10 cellular contexts compared by ENCODE assay signal in the genomic region with DNA sequence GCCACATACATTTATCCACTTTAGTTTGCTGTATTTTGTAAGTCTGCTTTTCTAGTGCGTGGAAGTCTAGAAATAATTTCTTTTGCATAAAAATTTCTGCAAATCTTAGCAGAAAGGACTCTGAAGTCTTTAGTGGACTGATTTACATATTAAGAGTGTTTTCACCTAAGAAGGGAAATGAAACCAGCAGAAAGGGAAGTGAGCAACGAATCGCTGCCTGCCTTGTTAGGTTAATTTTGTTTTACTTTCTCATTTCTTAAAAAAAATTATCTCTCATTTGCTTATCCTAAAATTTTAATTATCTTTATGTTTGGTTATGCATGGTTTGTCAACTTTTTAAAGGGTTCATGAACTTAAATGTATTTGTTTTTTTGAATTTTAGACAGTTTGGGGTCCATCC. TPM values are rescaled to one million over a fixed set of nuclear protein-coding genes. Genes with fewer than 3 reads are reported as not detected.
DNase-seq lines count a peak whose midpoint lies in the region; ATAC-seq and TF ChIP-seq lines count a peak whose summit lies in the region.
"Had no signal": no experiment of that assay in that cellular context is flagged by ENCODE, and none has a peak within 500 bp of the region (broad histone marks: within the 10 kb centered on the region; RNA-seq: fewer than 3 reads in every experiment).

No MANE protein-coding gene starts in this region.

- H3K9me3 ChIP-seq in upper lobe of right lung (no peaks in the 10 kb centered on the region), esophagus muscularis mucosa (no peaks in the 10 kb centered on the region)

- TF ChIP-seq CTCF in upper lobe of right lung (IDR thresholded peaks at IDR 0.05) (no peak), esophagus muscularis mucosa (IDR thresholded peaks at IDR 0.05) (no peak)

- H3K27ac Mint-ChIP-seq in activated naive CD4-positive, alpha-beta T cell treated with anti-CD3 and anti-CD28 coated beads for 36 hours: peak overlapping the region; percentile 91

- H3K4me3 Mint-ChIP-seq in activated naive CD4-positive, alpha-beta T cell treated with anti-CD3 and anti-CD28 coated beads for 36 hours: peak overlapping the region; percentile 34

- H3K4me1 Mint-ChIP-seq in activated naive CD4-positive, alpha-beta T cell treated with anti-CD3 and anti-CD28 coated beads for 36 hours (ENCODE audit: low read depth): peaks cover 74% of the 10 kb centered on the region

- H3K9me3 Mint-ChIP-seq in activated naive CD4-positive, alpha-beta T cell treated with anti-CD3 and anti-CD28 coated beads for 36 hours: no peaks in the 10 kb centered on the region

- WGBS in esophagus muscularis mucosa: 86% methylated on average over 3 of the region's 3 CpGs

- TF ChIP-seq POLR2A in esophagus muscularis mucosa (IDR thresholded peaks at IDR 0.05; ENCODE audit: low read depth): no peak

- no peaks in the 10 kb centered on the region for H3K27me3 Mint-ChIP-seq in activated naive CD4-positive, alpha-beta T cell treated with anti-CD3 and anti-CD28 coated beads for 36 hours (ENCODE audit: low read depth)

- intact Hi-C loops in activated naive CD4-positive, alpha-beta T cell treated with anti-CD3 and anti-CD28 coated beads for 36 hours (cut with micrococcal nuclease): loop anchor here (1.0 to 5.0 kb wide), 16 partner anchors 21 to 348 kb away; a partner anchor contains a TSS
- intact Hi-C loops in upper lobe of right lung (cut with DNase I): no loop called here
- intact Hi-C loops in esophagus muscularis mucosa (cut with DNase I): no loop called here

- no peak overlapping the region for H3K4me3 ChIP-seq in upper lobe of right lung
- no peak overlapping the region for H3K4me3 ChIP-seq in esophagus muscularis mucosa

- no peak for TF ChIP-seq EP300 in esophagus muscularis mucosa (IDR thresholded peaks at IDR 0.05)

- CTCF ChIA-PET in activated naive CD4-positive, alpha-beta T cell treated with anti-CD3 and anti-CD28 coated beads for 36 hours (lab: Charles Lee): interaction anchor here (0.7 to 2.0 kb wide), 13 partner anchors 9 to 230 kb away, joined by 3 to 10 read pairs (median 4); a partner anchor contains a TSS

- H3K36me3 ChIP-seq in upper lobe of right lung (peaks cover 5% of the 10 kb centered on the region), esophagus muscularis mucosa (peaks cover 0 to 8% (median 3%) of the 10 kb centered on the region in 4 donors)

- peak; percentile 54 for ATAC-seq in HG03045 (IDR thresholded peaks at IDR 0.05; ENCODE audit: unreplicated experiment)
- ATAC-seq in upper lobe of right lung: peak; percentile 54

- H3K27me3 ChIP-seq in upper lobe of right lung (no peaks in the 10 kb centered on the region), esophagus muscularis mucosa (no peaks in the 10 kb centered on the region)

- peaks cover 26% of the 10 kb centered on the region for H3K36me3 Mint-ChIP-seq in activated naive CD4-positive, alpha-beta T cell treated with anti-CD3 and anti-CD28 coated beads for 36 hours (ENCODE audit: low read depth)

- H3K27ac ChIP-seq in upper lobe of right lung (no peak overlapping the region), esophagus muscularis mucosa (replicated peaks in 1 of 4) (no peak overlapping the region)

- peak; percentile 49 for DNase-seq in activated naive CD4-positive, alpha-beta T cell treated with anti-CD3 and anti-CD28 coated beads for 36 hours
- no peak for DNase-seq in activated naive CD4-positive, alpha-beta T cell (lab: John Stamatoyannopoulos, UW)
- DNase-seq in SIG-M5 (lab: John Stamatoyannopoulos, UW) (peak; percentile 79), upper lobe of right lung (no peak), esophagus muscularis mucosa (ENCODE audit: extremely low spot score) (no peak), NCI-H2171 treated with DMSO at 0.1 percent for 48 hours (lab: John Stamatoyannopoulos, UW) (no peak), glomerular visceral epithelial cell (ENCODE audit: extremely low spot score) (no peak)
- DNase-seq: islet precursor cell; stimulated activated CD4-positive, alpha-beta T cell treated with anti-CD3 and anti-CD28 coated beads, Interleukin-2, amount 100 ng/mL, for 24 hours had no signal

- no peaks in the 10 kb centered on the region for H3K4me1 ChIP-seq in upper lobe of right lung
- peaks cover 6 to 21% (median 11%) of the 10 kb centered on the region in 4 donors for H3K4me1 ChIP-seq in esophagus muscularis mucosa

RNA-seq across cellular contexts. Expression of a gene that starts 0.8 kb away (rescaled TPM):
- 1 to 10 TPM; 2.4 TPM for total RNA-seq in activated naive CD4-positive, alpha-beta T cell treated with anti-CD3 and anti-CD28 coated beads for 36 hours
- total RNA-seq in upper lobe of right lung (0.58 TPM), esophagus muscularis mucosa (not detected)

RNA-seq across cellular contexts. Expression of a gene that starts 48.3 kb away (rescaled TPM):
- 10 to 100 TPM; 37.4 to 38.8 TPM for total RNA-seq in activated naive CD4-positive, alpha-beta T cell treated with anti-CD3 and anti-CD28 coated beads for 36 hours
- total RNA-seq in upper lobe of right lung (13.6 TPM), esophagus muscularis mucosa (10 to 100 TPM; 11.9 to 32.1 (median 22.3) TPM)

RNA-seq across cellular contexts. Expression of a gene that starts 58.3 kb away (rescaled TPM):
- total RNA-seq in activated naive CD4-positive, alpha-beta T cell treated with anti-CD3 and anti-CD28 coated beads for 36 hours: 10 to 100 TPM; 43.4 to 44.9 TPM
- 50.2 TPM for total RNA-seq in upper lobe of right lung
- 10 to 100 TPM; 42.6 to 62.1 (median 50.9) TPM for total RNA-seq in esophagus muscularis mucosa

Comparison
In these comparisons a context has a peak if more than half of its experiments do, and no peak if none do; other contexts are left out.
1. DNase-seq: peak in activated naive CD4-positive, alpha-beta T cell treated with anti-CD3 and anti-CD28 coated beads for 36 hours (single experiment) and SIG-M5 (single experiment); none in activated naive CD4-positive, alpha-beta T cell (0 of 4), upper lobe of right lung (single experiment), esophagus muscularis mucosa (single experiment), NCI-H2171 treated with DMSO at 0.1 percent for 48 hours (single experiment) and glomerular visceral epithelial cell (single experiment).